In the genomic region with DNA sequence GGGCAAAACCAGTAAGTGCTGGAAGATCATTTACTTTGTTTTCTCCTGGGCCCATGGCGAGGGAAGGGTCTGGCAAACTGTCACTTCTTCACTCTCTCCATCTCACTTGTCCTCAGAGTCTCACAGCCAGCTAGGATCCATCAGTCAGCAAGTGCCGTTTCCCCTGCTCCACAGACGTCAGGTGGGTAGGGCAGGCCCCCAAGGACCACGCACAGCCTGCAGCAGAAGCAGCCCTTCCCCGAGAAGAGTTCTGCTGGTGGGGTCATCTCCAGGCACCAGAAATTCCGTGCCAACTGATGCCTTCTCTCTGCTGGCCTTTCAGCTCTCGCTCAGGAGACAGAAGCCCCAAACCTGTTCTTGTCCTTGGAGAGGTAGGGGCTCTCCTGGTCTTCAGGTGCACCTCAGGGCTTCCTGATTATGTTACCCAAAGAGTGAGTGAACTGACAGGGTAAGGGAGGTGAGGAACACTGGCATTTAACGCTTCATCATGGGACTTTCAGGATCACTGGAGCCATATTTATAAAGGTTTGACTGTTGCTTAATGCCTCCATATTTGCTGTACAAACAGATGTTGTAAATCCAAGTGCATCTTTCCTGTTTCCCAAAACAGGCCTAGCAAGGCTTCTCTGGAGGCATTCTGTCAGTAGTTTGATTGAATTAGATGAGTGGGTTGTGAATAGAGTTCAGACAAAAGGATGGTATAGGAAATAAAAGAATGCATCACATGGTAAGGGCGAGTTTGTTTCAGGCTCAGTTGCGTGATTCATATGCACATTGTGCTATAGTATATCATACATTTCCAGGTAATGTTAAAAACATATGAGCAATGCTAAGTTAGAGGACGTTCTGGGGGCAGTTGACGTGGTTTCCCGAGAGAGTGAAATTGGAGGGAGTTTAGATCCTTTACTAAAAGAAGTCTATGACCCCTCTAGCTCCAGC, we compare ENCODE assay signal across 1 cellular context.
TF ChIP-seq lines count a peak whose summit lies in the region.

No MANE protein-coding gene starts in this region.

TF ChIP-seq in HepG2, 621 proteins besides CTCF, POLR2A, EP300 and RAD21:
- TF ChIP-seq HNF4G (IDR thresholded peaks at IDR 0.05; ENCODE audit: borderline replicate concordance, low read depth, low read length) (no peak), HNF4G (CRISPR knock-in tag; IDR thresholded peaks at IDR 0.05; ENCODE audit: borderline replicate concordance, low read depth) (no peak), CEBPB (IDR thresholded peaks at IDR 0.05; ENCODE audit: borderline replicate concordance, low read depth, low read length) (peak; percentile 22; the same call in 1 of the 2 replicates)
